In genomic region chr2:152247337-152247695, GRCh38 we compare ENCODE assay signal across 23 cellular contexts.
DNase-seq lines count a peak whose midpoint lies in the region; ATAC-seq and TF ChIP-seq lines count a peak whose summit lies in the region.
"Had no signal": no experiment of that assay in that cellular context is flagged by ENCODE, and none has a peak within 500 bp of the region (broad histone marks: within the 10 kb centered on the region; RNA-seq: fewer than 3 reads in every experiment).

No MANE protein-coding gene starts in this region.

- ATAC-seq in HG02973 (IDR thresholded peaks at IDR 0.05; ENCODE audit: unreplicated experiment): no peak
- ATAC-seq: naive thymus-derived CD4-positive, alpha-beta T cell; Right ventricle myocardium inferior; upper lobe of right lung had no signal

- DNase-seq in MCF 10A (ENCODE audit: unreplicated experiment) (peak; percentile 4), breast epithelium (ENCODE audit: low spot score in 2 of 2) (no peak), RPMI7951 (ENCODE audit: low read depth) (peak; percentile 75), fibroblast of mammary gland (ENCODE audit: low read depth) (peak; percentile 28), stromal cell of bone marrow (ENCODE audit: low read depth) (peak; percentile 41)
- no peak for DNase-seq in activated naive CD8-positive, alpha-beta T cell treated with anti-CD3 and anti-CD28 coated beads for 36 hours
- DNase-seq in activated naive CD4-positive, alpha-beta T cell treated with anti-CD3 and anti-CD28 coated beads, Interleukin-2, amount 10 ng/mL, durations not matched to agents 7 days and 5 days: no peak
- DNase-seq: activated CD4-positive, alpha-beta T cell treated with anti-CD3 and anti-CD28 coated beads, Interleukin-2, amount 50 U/mL, for 4 hours; activated gamma-delta T cell; amniotic stem cell; kidney; naive thymus-derived CD4-positive, alpha-beta T cell; NCI-H2029; stimulated activated CD4-positive, alpha-beta T cell treated with anti-CD3 and anti-CD28 coated beads, Interleukin-4, amount 100 ng/mL, for 24 hours; stomach; T-helper 1 cell; upper lobe of right lung had no signal

- CTCF ChIA-PET in MCF 10A (lab: Yijun Ruan, JAX): no interaction called here
- CTCF ChIA-PET in activated naive CD4-positive, alpha-beta T cell treated with anti-CD3 and anti-CD28 coated beads, Interleukin-2, amount 10 ng/mL, durations not matched to agents 7 days and 5 days (lab: Charles Lee): no interaction called here

- H3K27ac ChIP-seq in breast epithelium: no peak overlapping the region
- H3K27ac ChIP-seq: 22Rv1, parathyroid adenoma, skin epidermis, stomach, upper lobe of right lung had no signal

- no peaks in the 10 kb centered on the region for H3K4me1 ChIP-seq in breast epithelium
- H3K4me1 ChIP-seq: parathyroid adenoma, upper lobe of right lung had no signal

- TF ChIP-seq POLR2A in breast epithelium (IDR thresholded peaks at IDR 0.05): no peak

- no peak overlapping the region for H3K4me3 Mint-ChIP-seq in MCF 10A (ENCODE audit: unreplicated experiment)
- no peak overlapping the region for H3K4me3 Mint-ChIP-seq in activated naive CD8-positive, alpha-beta T cell treated with anti-CD3 and anti-CD28 coated beads for 36 hours
- no peak overlapping the region for H3K4me3 Mint-ChIP-seq in activated naive CD4-positive, alpha-beta T cell treated with anti-CD3 and anti-CD28 coated beads, Interleukin-2, amount 10 ng/mL, durations not matched to agents 7 days and 5 days
- H3K4me3 Mint-ChIP-seq: CD14-positive monocyte; naive thymus-derived CD4-positive, alpha-beta T cell had no signal

- H3K4me3 ChIP-seq in breast epithelium: no peak overlapping the region
- no peak overlapping the region for H3K4me3 ChIP-seq in fibroblast of mammary gland (ENCODE audit: control insufficient read depth, low read depth, low read length)
- H3K4me3 ChIP-seq: skin epidermis, stomach, upper lobe of right lung had no signal

- intact Hi-C loops in MCF 10A (cut with micrococcal nuclease): no loop called here
- intact Hi-C loops in breast epithelium (cut with DNase I; ENCODE audit: low total_unique reads): no loop called here

- no peaks in the 10 kb centered on the region for H3K4me1 Mint-ChIP-seq in MCF 10A (ENCODE audit: insufficient read depth, unreplicated experiment)
- no peaks in the 10 kb centered on the region for H3K4me1 Mint-ChIP-seq in activated naive CD8-positive, alpha-beta T cell treated with anti-CD3 and anti-CD28 coated beads for 36 hours
- peaks cover 5% of the 10 kb centered on the region for H3K4me1 Mint-ChIP-seq in activated naive CD4-positive, alpha-beta T cell treated with anti-CD3 and anti-CD28 coated beads, Interleukin-2, amount 10 ng/mL, durations not matched to agents 7 days and 5 days
- H3K4me1 Mint-ChIP-seq: CD14-positive monocyte had no signal

- no peaks in the 10 kb centered on the region for H3K36me3 Mint-ChIP-seq in MCF 10A (ENCODE audit: insufficient read depth, unreplicated experiment)
- H3K36me3 Mint-ChIP-seq in activated naive CD8-positive, alpha-beta T cell treated with anti-CD3 and anti-CD28 coated beads for 36 hours: no peaks in the 10 kb centered on the region
- no peaks in the 10 kb centered on the region for H3K36me3 Mint-ChIP-seq in activated naive CD4-positive, alpha-beta T cell treated with anti-CD3 and anti-CD28 coated beads, Interleukin-2, amount 10 ng/mL, durations not matched to agents 7 days and 5 days
- H3K36me3 Mint-ChIP-seq: CD14-positive monocyte; naive thymus-derived CD4-positive, alpha-beta T cell had no signal

- no peaks in the 10 kb centered on the region for H3K9me3 Mint-ChIP-seq in MCF 10A (ENCODE audit: unreplicated experiment)
- no peaks in the 10 kb centered on the region for H3K9me3 Mint-ChIP-seq in activated naive CD8-positive, alpha-beta T cell treated with anti-CD3 and anti-CD28 coated beads for 36 hours
- no peaks in the 10 kb centered on the region for H3K9me3 Mint-ChIP-seq in activated naive CD4-positive, alpha-beta T cell treated with anti-CD3 and anti-CD28 coated beads, Interleukin-2, amount 10 ng/mL, durations not matched to agents 7 days and 5 days
- H3K9me3 Mint-ChIP-seq: naive thymus-derived CD4-positive, alpha-beta T cell had no signal

- no peaks in the 10 kb centered on the region for H3K27me3 ChIP-seq in breast epithelium
- H3K27me3 ChIP-seq: stomach, upper lobe of right lung had no signal

- no peaks in the 10 kb centered on the region for H3K27me3 Mint-ChIP-seq in MCF 10A (ENCODE audit: insufficient read depth, unreplicated experiment)
- peaks cover 14% of the 10 kb centered on the region for H3K27me3 Mint-ChIP-seq in activated naive CD8-positive, alpha-beta T cell treated with anti-CD3 and anti-CD28 coated beads for 36 hours
- H3K27me3 Mint-ChIP-seq in activated naive CD4-positive, alpha-beta T cell treated with anti-CD3 and anti-CD28 coated beads, Interleukin-2, amount 10 ng/mL, durations not matched to agents 7 days and 5 days: peaks cover 9% of the 10 kb centered on the region

- BruUV-seq in MCF 10A (replicated peaks; lab: Mats Ljungman, UMichigan): no TSS peak

- POLR2A ChIA-PET in MCF 10A (lab: Yijun Ruan, JAX): no interaction called here

- H3K27ac Mint-ChIP-seq in MCF 10A (ENCODE audit: low read depth, unreplicated experiment): no peak overlapping the region
- no peak overlapping the region for H3K27ac Mint-ChIP-seq in activated naive CD8-positive, alpha-beta T cell treated with anti-CD3 and anti-CD28 coated beads for 36 hours
- no peak overlapping the region for H3K27ac Mint-ChIP-seq in activated naive CD4-positive, alpha-beta T cell treated with anti-CD3 and anti-CD28 coated beads, Interleukin-2, amount 10 ng/mL, durations not matched to agents 7 days and 5 days
- H3K27ac Mint-ChIP-seq: CD14-positive monocyte; naive thymus-derived CD4-positive, alpha-beta T cell had no signal

- no peaks in the 10 kb centered on the region for H3K9me3 ChIP-seq in breast epithelium
- H3K9me3 ChIP-seq: stomach, upper lobe of right lung had no signal

- TF ChIP-seq CTCF in MCF 10A (IDR thresholded peaks at IDR 0.05; ENCODE audit: unreplicated experiment) (no peak), breast epithelium (IDR thresholded peaks at IDR 0.05) (no peak), fibroblast of mammary gland (conservative IDR thresholded peaks at IDR 0.05; ENCODE audit: control insufficient read depth, insufficient read depth, low read depth, low read length) (no peak)

- H3K36me3 ChIP-seq in breast epithelium: no peaks in the 10 kb centered on the region
- H3K36me3 ChIP-seq: stomach, upper lobe of right lung had no signal

Comparison
In these comparisons a context has a peak if more than half of its experiments do, and no peak if none do; other contexts are left out.
1. DNase-seq: peak in MCF 10A (single experiment), RPMI7951 (single experiment), fibroblast of mammary gland (single experiment) and stromal cell of bone marrow (single experiment); none in breast epithelium (0 of 2), activated naive CD8-positive, alpha-beta T cell treated with anti-CD3 and anti-CD28 coated beads for 36 hours (single experiment) and activated naive CD4-positive, alpha-beta T cell treated with anti-CD3 and anti-CD28 coated beads, Interleukin-2, amount 10 ng/mL, durations not matched to agents 7 days and 5 days (single experiment).